ENCODE assay signal across 8 cellular contexts in genomic region chr1:172145231-172145651, GRCh38.
DNase-seq lines count a peak whose midpoint lies in the region; ATAC-seq lines count a peak whose summit lies in the region.

No MANE protein-coding gene starts in this region.

- no peaks in the 10 kb centered on the region for H3K27me3 Mint-ChIP-seq in activated naive CD8-positive, alpha-beta T cell treated with anti-CD3 and anti-CD28 coated beads for 36 hours

- peak overlapping the region; percentile 85 for H3K4me3 ChIP-seq in skeletal muscle cell (ENCODE audit: low read depth, low read length)

- intact Hi-C loops in left ventricle myocardium superior (cut with micrococcal nuclease): no loop called here

- H3K4me1 Mint-ChIP-seq in activated naive CD8-positive, alpha-beta T cell treated with anti-CD3 and anti-CD28 coated beads for 36 hours: peaks cover 18% of the 10 kb centered on the region

- peak overlapping the region; percentile 81 for H3K27ac Mint-ChIP-seq in activated naive CD8-positive, alpha-beta T cell treated with anti-CD3 and anti-CD28 coated beads for 36 hours

- ATAC-seq in left ventricle myocardium superior (peak; percentile 65), HG03095 (IDR thresholded peaks at IDR 0.05; ENCODE audit: unreplicated experiment) (no peak)

- no peaks in the 10 kb centered on the region for H3K9me3 Mint-ChIP-seq in activated naive CD8-positive, alpha-beta T cell treated with anti-CD3 and anti-CD28 coated beads for 36 hours

- peak; percentile 75 for DNase-seq in EL
- DNase-seq in activated naive CD8-positive, alpha-beta T cell treated with anti-CD3 and anti-CD28 coated beads for 36 hours: no peak
- no peak for DNase-seq in left ventricle myocardium superior
- DNase-seq in skeletal muscle cell (ENCODE audit: low read depth): peak; percentile 74
- DNase-seq in activated CD4-positive, alpha-beta T cell treated with anti-CD3 and anti-CD28 coated beads, Interleukin-2, amount 50 U/mL, for 1 hour: no peak
- no peak for DNase-seq in stimulated activated CD4-positive, alpha-beta T cell treated with anti-CD3 and anti-CD28 coated beads, Interleukin-2, amount 100 ng/mL, for 24 hours
- DNase-seq in activated CD4-positive, CD25-positive, alpha-beta regulatory T cell (lab: John Stamatoyannopoulos, UW): no peak

- no peaks in the 10 kb centered on the region for H3K36me3 Mint-ChIP-seq in activated naive CD8-positive, alpha-beta T cell treated with anti-CD3 and anti-CD28 coated beads for 36 hours

- H3K4me3 Mint-ChIP-seq in activated naive CD8-positive, alpha-beta T cell treated with anti-CD3 and anti-CD28 coated beads for 36 hours: peak overlapping the region; percentile 22

Comparison
In these comparisons a context has a peak if more than half of its experiments do, and no peak if none do; other contexts are left out.
1. DNase-seq: peak in EL (single experiment) and skeletal muscle cell (single experiment); none in activated naive CD8-positive, alpha-beta T cell treated with anti-CD3 and anti-CD28 coated beads for 36 hours (single experiment), left ventricle myocardium superior (single experiment), activated CD4-positive, alpha-beta T cell treated with anti-CD3 and anti-CD28 coated beads, Interleukin-2, amount 50 U/mL, for 1 hour (single experiment), stimulated activated CD4-positive, alpha-beta T cell treated with anti-CD3 and anti-CD28 coated beads, Interleukin-2, amount 100 ng/mL, for 24 hours (0 of 2) and activated CD4-positive, CD25-positive, alpha-beta regulatory T cell (0 of 4).